ENCODE assay signal across 8 cellular contexts in the genomic region with DNA sequence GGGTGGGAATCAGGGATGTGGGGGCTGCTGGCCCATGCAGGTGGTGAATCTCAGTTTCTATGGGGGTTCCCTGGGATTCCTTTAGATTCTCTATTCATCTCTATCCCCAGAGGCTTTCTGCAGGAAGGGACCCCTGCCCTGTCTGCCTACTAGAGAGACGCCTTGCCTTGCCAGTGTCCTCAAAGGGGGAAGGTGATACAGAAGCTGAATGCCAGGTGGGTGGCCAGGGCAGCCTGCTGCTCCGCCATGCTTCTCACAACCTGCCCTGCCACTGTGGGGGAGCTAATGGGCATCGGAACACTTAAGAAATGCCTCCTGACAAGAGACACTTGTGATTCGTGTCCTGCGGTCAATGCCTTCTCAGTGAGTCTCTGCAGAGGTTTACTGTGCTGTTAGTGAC.
"Had no signal": no experiment of that assay in that cellular context is flagged by ENCODE, and none has a peak within 500 bp of the region (broad histone marks: within the 10 kb centered on the region; RNA-seq: fewer than 3 reads in every experiment).

No MANE protein-coding gene starts in this region.

- H3K4me3 Mint-ChIP-seq: IgD-negative memory B cell had no signal

- H3K36me3 Mint-ChIP-seq: IgD-negative memory B cell had no signal

- ATAC-seq: HepG2 had no signal

- H3K27ac ChIP-seq: GM23248, HL-60, KMS-11 had no signal

- H3K27ac Mint-ChIP-seq: IgD-negative memory B cell had no signal

- H3K9ac ChIP-seq: GM23248, KMS-11 had no signal

- H3K27me3 Mint-ChIP-seq: IgD-negative memory B cell had no signal

- DNase-seq: GM23248, H7, HCEC 1CT, KBM-7 had no signal

- H2AFZ ChIP-seq: GM23248 had no signal

- H3K4me1 Mint-ChIP-seq: IgD-negative memory B cell had no signal

- FAIRE-seq: HepG2 had no signal

- H3K4me3 ChIP-seq: GM23248 had no signal

- H3K4me2 ChIP-seq: KMS-11 had no signal
